ENCODE assay signal across 1 cellular context in the genomic region with DNA sequence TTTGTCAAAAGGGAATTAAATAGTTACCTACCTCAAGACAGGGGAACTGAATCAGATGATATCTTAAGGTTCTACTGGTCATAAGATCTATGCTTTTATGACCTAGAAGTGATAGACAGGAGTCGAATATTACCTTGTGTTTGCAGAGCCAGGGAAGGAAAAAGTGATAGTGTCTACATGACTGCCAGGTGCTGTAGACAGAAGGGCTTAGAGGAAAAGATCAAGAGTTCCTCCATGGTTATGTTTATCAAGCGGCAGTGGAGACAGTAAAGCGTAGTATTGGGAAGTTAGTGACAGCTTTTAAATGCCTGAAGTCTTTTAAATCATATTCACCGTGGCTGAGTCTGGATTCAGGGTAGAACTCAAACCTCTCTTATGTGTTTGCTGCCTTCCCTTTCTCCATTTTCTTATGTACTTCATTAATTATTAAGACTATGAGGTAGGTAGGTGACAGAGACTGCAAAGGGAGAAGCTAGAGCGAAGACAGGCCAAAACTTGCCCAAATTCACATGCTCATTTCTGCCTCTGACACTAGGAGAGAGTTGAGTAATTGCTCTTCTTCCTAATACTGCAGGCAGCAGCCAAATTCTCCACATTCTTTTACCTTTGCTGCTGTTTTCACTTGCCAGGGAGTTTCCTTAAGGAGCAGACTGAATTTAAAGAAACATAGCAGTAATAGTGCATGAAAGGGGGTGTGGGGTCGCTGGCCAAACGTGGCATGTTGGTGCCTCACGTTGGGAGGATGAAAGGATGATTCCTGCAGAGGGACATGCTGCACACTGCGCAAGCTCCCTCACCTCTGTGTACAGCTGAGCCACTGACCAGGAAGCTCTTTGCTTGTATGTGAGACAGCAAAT.
A peak's percentile ranks its signal among the peaks of the same experiment; 100 is the strongest.
TF ChIP-seq lines count a peak whose summit lies in the region.

No MANE protein-coding gene starts in this region.

TF ChIP-seq in H1, 55 proteins besides CTCF, POLR2A, EP300 and RAD21:
- TF ChIP-seq CREB1 (IDR thresholded peaks at IDR 0.05) (no peak), CEBPB (IDR thresholded peaks at IDR 0.05; ENCODE audit: low read depth, low read length) (peak; percentile 40; the same call in 1 of the 2 replicates), SIN3A (conservative IDR thresholded peaks at IDR 0.05 in 1 of 2, IDR thresholded peaks at IDR 0.05 in 1 of 2; ENCODE audit: low read depth in 1 of 2, low read length in 2 of 2) (0 out of 4 replicates have a peak, but pooled peaks of 1 of the 2 experiments have one; percentile 51), NRF1 (IDR thresholded peaks at IDR 0.05; ENCODE audit: low read depth, low read length) (no peak), TEAD4 (IDR thresholded peaks at IDR 0.05; ENCODE audit: low read depth, low read length) (peak; percentile 90), RXRA (IDR thresholded peaks at IDR 0.05; ENCODE audit: insufficient read depth, low read depth, low read length) (no peak)
TF ChIP-seq in H1: peak in this region for 3.
